Comparison of ENCODE assay signal across 9 cellular contexts in the genomic region with DNA sequence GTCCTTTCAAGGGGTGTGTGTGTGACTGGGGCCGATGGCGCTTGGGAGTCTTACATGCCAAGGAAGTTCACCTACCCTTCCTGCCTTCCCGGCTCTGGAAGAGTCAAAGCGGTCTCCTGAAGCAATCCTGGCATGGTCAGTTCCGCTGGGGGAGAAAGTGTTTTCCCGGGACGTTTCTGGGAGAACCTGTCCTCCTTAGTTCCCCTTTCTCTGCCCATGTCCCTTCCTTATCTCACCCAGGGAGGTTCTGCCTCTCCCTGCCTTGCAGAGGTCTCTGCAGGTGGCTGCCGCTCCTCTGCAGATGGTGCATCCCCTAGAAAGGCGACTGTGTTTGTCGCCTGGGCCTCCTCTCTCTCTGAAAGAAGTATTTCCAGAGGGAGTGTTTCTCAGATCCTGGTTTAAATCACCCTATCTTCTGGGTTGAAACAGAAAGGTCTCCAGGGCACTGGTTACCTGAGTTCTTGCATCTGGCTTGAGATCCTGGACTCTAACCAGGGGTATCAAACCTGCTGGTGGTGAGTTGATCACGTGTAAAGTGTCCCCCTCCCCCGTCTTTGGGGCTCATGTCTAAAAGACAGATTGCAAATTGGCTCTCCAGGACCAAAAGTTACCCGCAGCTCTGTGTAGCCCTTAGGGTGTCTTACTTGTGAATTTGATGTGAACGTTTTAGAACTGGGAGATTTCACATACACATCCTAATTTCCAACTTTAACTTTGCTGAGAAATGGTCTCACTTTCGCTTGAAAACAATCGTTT. TPM values are rescaled to one million over a fixed set of nuclear protein-coding genes. Genes with fewer than 3 reads are reported as not detected.
DNase-seq lines count a peak whose midpoint lies in the region; ATAC-seq lines count a peak whose summit lies in the region.
"Had no signal": no experiment of that assay in that cellular context is flagged by ENCODE, and none has a peak within 500 bp of the region (broad histone marks: within the 10 kb centered on the region; RNA-seq: fewer than 3 reads in every experiment).

No MANE protein-coding gene starts in this region.

- no peaks in the 10 kb centered on the region for H3K27me3 Mint-ChIP-seq in activated T-cell treated with anti-CD3 and anti-CD28 coated beads, Interleukin-2, amount 50 U/mL, for 24 hours
- H3K27me3 Mint-ChIP-seq in T-helper 17 cell: no peaks in the 10 kb centered on the region

- H3K9me3 ChIP-seq in T-helper 17 cell (ENCODE audit: control insufficient read depth, low read length, poor library complexity, severe bottlenecking) (no peaks in the 10 kb centered on the region), iPS-15b (ENCODE audit: control insufficient read depth, insufficient read depth, low read length) (no peaks in the 10 kb centered on the region)

- H3K4me3 ChIP-seq in iPS-15b (ENCODE audit: low read depth, low read length): peak overlapping the region; percentile 59

- no peaks in the 10 kb centered on the region for H3K9me3 Mint-ChIP-seq in activated T-cell treated with anti-CD3 and anti-CD28 coated beads, Interleukin-2, amount 50 U/mL, for 24 hours

- peaks cover 50% of the 10 kb centered on the region for H3K36me3 Mint-ChIP-seq in activated T-cell treated with anti-CD3 and anti-CD28 coated beads, Interleukin-2, amount 50 U/mL, for 24 hours (ENCODE audit: low read depth)
- peaks cover 5% of the 10 kb centered on the region for H3K36me3 Mint-ChIP-seq in T-helper 17 cell (ENCODE audit: low read depth)

- H3K4me1 Mint-ChIP-seq in activated T-cell treated with anti-CD3 and anti-CD28 coated beads, Interleukin-2, amount 50 U/mL, for 24 hours (ENCODE audit: low read depth): peaks cover 76% of the 10 kb centered on the region
- H3K4me1 Mint-ChIP-seq in T-helper 17 cell: peaks cover 62% of the 10 kb centered on the region

- H3K9ac ChIP-seq in iPS-15b (ENCODE audit: low read depth, low read length): no peak overlapping the region

- H3K27ac Mint-ChIP-seq in activated T-cell treated with anti-CD3 and anti-CD28 coated beads, Interleukin-2, amount 50 U/mL, for 24 hours: peak overlapping the region; percentile 92
- peak overlapping the region; percentile 97 for H3K27ac Mint-ChIP-seq in T-helper 17 cell

- no peaks in the 10 kb centered on the region for H3K4me1 ChIP-seq in iPS-15b (ENCODE audit: control insufficient read depth, insufficient read depth, low read length)

- H3K4me3 Mint-ChIP-seq in activated T-cell treated with anti-CD3 and anti-CD28 coated beads, Interleukin-2, amount 50 U/mL, for 24 hours: peak overlapping the region; percentile 97
- H3K4me3 Mint-ChIP-seq in T-helper 17 cell: peak overlapping the region; percentile 100

- DNase-seq in activated T-cell treated with anti-CD3 and anti-CD28 coated beads, Interleukin-2, amount 50 U/mL, for 24 hours: peak; percentile 40
- DNase-seq in activated T-cell treated with anti-CD3 and anti-CD28 coated beads for 4 hours (no peak), T-helper 17 cell (no peak), superior temporal gyrus (ENCODE audit: extremely low spot score) (peak; percentile 35), NCI-H2196 treated with DMSO at 0.1 percent for 48 hours (lab: John Stamatoyannopoulos, UW; ENCODE audit: unreplicated experiment) (no peak)

- H3K27me3 ChIP-seq in iPS-15b (ENCODE audit: control insufficient read depth, insufficient read depth, low read length): peaks cover 58% of the 10 kb centered on the region

- H3K36me3 ChIP-seq in iPS-15b (ENCODE audit: control insufficient read depth, insufficient read depth, low read length): no peaks in the 10 kb centered on the region

- ATAC-seq in T-helper 17 cell: no peak
- no peak for ATAC-seq in GM18867 (IDR thresholded peaks at IDR 0.05; ENCODE audit: unreplicated experiment)
- no peak for ATAC-seq in HG02840 (IDR thresholded peaks at IDR 0.05; ENCODE audit: low FRiP score, unreplicated experiment)

RNA-seq across cellular contexts. Expression of gene PRKCB, which starts 1.9 kb away (rescaled TPM):
- total RNA-seq in T-helper 17 cell: 100 to 1,000 TPM; 122 to 137 TPM
- total RNA-seq: RPMI7951 had no signal

Comparison
In these comparisons a context has a peak if more than half of its experiments do, and no peak if none do; other contexts are left out.
1. DNase-seq: peak in activated T-cell treated with anti-CD3 and anti-CD28 coated beads, Interleukin-2, amount 50 U/mL, for 24 hours (single experiment) and superior temporal gyrus (single experiment); none in activated T-cell treated with anti-CD3 and anti-CD28 coated beads for 4 hours (single experiment), T-helper 17 cell (0 of 3) and NCI-H2196 treated with DMSO at 0.1 percent for 48 hours (single experiment).